In genomic region chr6:27617700-27618689, GRCh38 we compare ENCODE assay signal across 1 cellular context.
TF ChIP-seq lines count a peak whose summit lies in the region.

No MANE protein-coding gene starts in this region.

TF ChIP-seq in K562, 482 proteins besides CTCF, POLR2A, EP300 and RAD21 (continued from another document and continues in another):
- TF ChIP-seq ATF3 (IDR thresholded peaks at IDR 0.05) (no peak), ATF3 (CRISPR knock-in tag; conservative IDR thresholded peaks at IDR 0.05) (peak; percentile 60; the same call in 1 of the 2 replicates), RCOR1 (IDR thresholded peaks at IDR 0.05; ENCODE audit: borderline replicate concordance in 1 of 2, low read depth in 2 of 2, low read length in 2 of 2) (peak; percentile 12 to 81; a peak in 2 of 4 replicates), MAX (CRISPR knock-in tag; IDR thresholded peaks at IDR 0.05) (no peak), ATF6 (CRISPR knock-in tag; IDR thresholded peaks at IDR 0.05) (no peak), SMARCA5 (IDR thresholded peaks at IDR 0.05) (peak; percentile 14; the same call in 1 of the 2 replicates), CCNT2 (IDR thresholded peaks at IDR 0.05; ENCODE audit: borderline replicate concordance, extremely low read depth, insufficient read length, low read depth, low read length) (peak; percentile 17), NR2C2 (CRISPR knock-in tag; IDR thresholded peaks at IDR 0.05) (no peak), NR2C2 (tag; IDR thresholded peaks at IDR 0.05) (no peak), ETV5 (CRISPR knock-in tag; IDR thresholded peaks at IDR 0.05; ENCODE audit: low read depth) (no peak), UBTF (IDR thresholded peaks at IDR 0.05; ENCODE audit: borderline replicate concordance in 1 of 2, low read depth in 2 of 2, low read length in 2 of 2) (peak; percentile 34 to 48; a peak in 1 of 4 replicates), CEBPG (CRISPR knock-in tag; IDR thresholded peaks at IDR 0.05) (no peak), CEBPG (tag; conservative IDR thresholded peaks at IDR 0.05 in 1 of 2, IDR thresholded peaks at IDR 0.05 in 1 of 2) (no peak), ASH1L (IDR thresholded peaks at IDR 0.05; ENCODE audit: borderline replicate concordance, low read depth, partially characterized antibody) (peak; percentile 24), KAT7 (CRISPR knock-in tag; IDR thresholded peaks at IDR 0.05; ENCODE audit: borderline replicate concordance) (no peak; the same call in 1 of the 2 replicates), ZNF407 (IDR thresholded peaks at IDR 0.05; ENCODE audit: low read depth) (peak; percentile 63), PPARD (CRISPR knock-in tag; IDR thresholded peaks at IDR 0.05) (no peak), FOXP1 (CRISPR knock-in tag; IDR thresholded peaks at IDR 0.05) (no peak), ZNF282 (CRISPR knock-in tag; IDR thresholded peaks at IDR 0.05) (0 out of 2 replicates have a peak, but pooled peaks have one; percentile 53), IRF1 (CRISPR knock-in tag; IDR thresholded peaks at IDR 0.05; ENCODE audit: borderline replicate concordance) (no peak), ZBTB49 (CRISPR knock-in tag; IDR thresholded peaks at IDR 0.05; ENCODE audit: borderline replicate concordance) (no peak), ZNF511 (CRISPR knock-in tag; IDR thresholded peaks at IDR 0.05) (no peak), MXD1 (CRISPR knock-in tag; IDR thresholded peaks at IDR 0.05; ENCODE audit: borderline replicate concordance, poor library complexity, severe bottlenecking) (no peak), ZNF551 (CRISPR knock-in tag; IDR thresholded peaks at IDR 0.05) (no peak), EZH2 (IDR thresholded peaks at IDR 0.05; ENCODE audit: borderline replicate concordance, low read depth, low read length) (no peak), RBM39 (optimal IDR thresholded peaks at IDR 0.05; ENCODE audit: low read depth, low read length) (peak; percentile 68), XRCC5 (IDR thresholded peaks at IDR 0.05; ENCODE audit: low read depth, low read length) (0 out of 2 replicates have a peak, but pooled peaks have one; percentile 36), PHTF2 (CRISPR knock-in tag; IDR thresholded peaks at IDR 0.05) (no peak), AFF1 (IDR thresholded peaks at IDR 0.05; ENCODE audit: low read depth in 1 of 2, partially characterized antibody in 2 of 2) (peak; percentile 13 to 26)
